In the genomic region with DNA sequence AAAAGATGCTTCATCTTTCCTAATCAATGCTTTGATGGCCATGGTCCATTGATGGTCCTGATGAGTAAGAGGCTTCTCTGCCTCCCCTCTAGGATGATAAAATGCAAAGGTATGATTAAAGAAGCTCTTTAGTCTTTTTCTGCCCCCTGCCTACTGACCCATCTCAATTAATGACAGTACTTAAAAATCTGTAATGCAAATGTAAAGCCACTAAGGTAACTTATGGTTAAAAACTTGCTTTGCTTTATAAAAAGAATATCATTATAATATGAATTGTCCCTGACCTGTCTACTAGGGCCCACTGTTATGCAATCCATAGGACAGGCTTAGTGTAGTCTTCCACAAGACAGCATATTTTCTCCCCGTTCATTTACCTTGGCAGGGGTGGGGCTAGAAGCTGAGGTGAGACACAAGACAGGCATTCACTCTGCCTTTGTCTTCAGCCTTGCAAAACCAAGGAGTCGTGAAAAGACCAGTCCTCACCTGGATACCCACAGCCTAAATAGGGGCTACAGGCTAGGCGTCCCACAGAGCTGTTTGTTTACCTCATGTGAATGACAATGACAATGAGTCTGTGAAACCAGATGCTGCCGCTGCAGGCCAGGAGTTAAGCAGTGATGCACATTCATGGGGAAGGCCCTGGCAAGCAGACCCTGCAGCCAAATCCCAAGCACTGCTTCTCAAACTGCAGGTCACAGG, we compare ENCODE assay signal across 22 cellular contexts.
DNase-seq lines count a peak whose midpoint lies in the region; ATAC-seq and TF ChIP-seq lines count a peak whose summit lies in the region.
"Had no signal": no experiment of that assay in that cellular context is flagged by ENCODE, and none has a peak within 500 bp of the region (broad histone marks: within the 10 kb centered on the region; RNA-seq: fewer than 3 reads in every experiment).

No MANE protein-coding gene starts in this region.

- H3K27me3 ChIP-seq in H9 (ENCODE audit: insufficient read depth, low read length) (no peaks in the 10 kb centered on the region), iPS-18a (ENCODE audit: control insufficient read depth, insufficient read depth, low read length) (no peaks in the 10 kb centered on the region), right cardiac atrium (ENCODE audit: control insufficient read depth, insufficient read depth) (no peaks in the 10 kb centered on the region), hepatocyte (no peaks in the 10 kb centered on the region)
- H3K27me3 ChIP-seq: MG63, stomach, upper lobe of right lung had no signal

- CTCF ChIA-PET in RWPE1 (lab: Yijun Ruan, JAX): interaction anchor here (0.7 kb wide), 1 partner anchor 291 kb away, joined by 3 read pairs; no protein-coding TSS in a partner anchor

- H3K4me2 ChIP-seq in H9 (ENCODE audit: insufficient read depth, insufficient read length, low read length): peak overlapping the region; percentile 0
- H3K4me2 ChIP-seq in hepatocyte: no peak overlapping the region

- H4K91ac ChIP-seq in H9 (ENCODE audit: insufficient read length, low read depth, low read length): no peak overlapping the region

- H2BK15ac ChIP-seq in H9 (ENCODE audit: low read depth, low read length): no peak overlapping the region

- no peaks in the 10 kb centered on the region for H3K36me3 ChIP-seq in iPS-18a (ENCODE audit: control insufficient read depth, low read depth, low read length)
- no peaks in the 10 kb centered on the region for H3K36me3 ChIP-seq in hepatocyte (replicated peaks; ENCODE audit: insufficient read depth, low read depth)
- H3K36me3 ChIP-seq: stomach, upper lobe of right lung had no signal

- DNase-seq in H9 (peak; percentile 99), NCI-H1417 treated with DMSO at 0.1 percent for 48 hours (lab: John Stamatoyannopoulos, UW) (peak; percentile 16), RWPE1 (ENCODE audit: low spot score) (peak; percentile 44), right cardiac atrium (no peak), hepatocyte (ENCODE audit: low spot score) (no peak), midbrain (lab: John Stamatoyannopoulos, UW) (no peak)
- DNase-seq: activated CD4-positive, alpha-beta T cell treated with anti-CD3 and anti-CD28 coated beads, Interleukin-2, amount 10 ng/mL, durations not matched to agents 7 days and 5 days; CD4-positive, alpha-beta T cell; DMS79 treated with DMSO at 0.1 percent for 48 hours; head of caudate nucleus; MG63; NCI-H1694; NCI-H524; OCI-M1; stomach; T-cell; upper lobe of right lung had no signal

- H3K56ac ChIP-seq in H9 (ENCODE audit: insufficient read length, low read depth, low read length): no peak overlapping the region

- intact Hi-C loops in right cardiac atrium (cut with DNase I): no loop called here

- no CpG with 5 or more reads among the region's 4 CpGs for WGBS in H9 (ENCODE audit: extremely low coverage, insufficient read length, low lambda C conversion rate)
- WGBS in right cardiac atrium: 77% methylated on average over 4 of the region's 4 CpGs
- 45% methylated on average over 4 of the region's 4 CpGs for WGBS in hepatocyte (ENCODE audit: low lambda C conversion rate, missing lambda C conversion rate)

- no peak overlapping the region for H4K8ac ChIP-seq in H9 (replicated peaks; ENCODE audit: insufficient read length, low read depth, low read length)

- no peak overlapping the region for H3K18ac ChIP-seq in H9 (ENCODE audit: insufficient read length, low read depth, low read length)

- H2AK5ac ChIP-seq in H9 (ENCODE audit: insufficient read length, low read length): no peak overlapping the region

- H3K14ac ChIP-seq in H9 (ENCODE audit: insufficient read depth, low read length): no peak overlapping the region

- H2BK5ac ChIP-seq in H9 (ENCODE audit: insufficient read length, low read length): no peak overlapping the region

- H3K4me3 ChIP-seq in iPS-18a (ENCODE audit: low read length) (no peak overlapping the region), right cardiac atrium (ENCODE audit: low read length) (no peak overlapping the region), hepatocyte (no peak overlapping the region)
- H3K4me3 ChIP-seq: lung, MG63, stomach, upper lobe of right lung had no signal

- no peak overlapping the region for H3K4ac ChIP-seq in H9 (ENCODE audit: low read depth, low read length)

- ATAC-seq in HG03520 (IDR thresholded peaks at IDR 0.05; ENCODE audit: unreplicated experiment) (no peak), right cardiac atrium (no peak)
- ATAC-seq: activated T-helper 17 cell treated with anti-CD3 and anti-CD28 coated beads, Interleukin-2, amount 50 U/mL, for 72 hours; T-cell; upper lobe of right lung had no signal

- H4K20me1 ChIP-seq in H9 (ENCODE audit: control insufficient read depth, insufficient read depth, insufficient read length) (no peaks in the 10 kb centered on the region), hepatocyte (ENCODE audit: insufficient read depth, poor library complexity, severe bottlenecking) (no peaks in the 10 kb centered on the region)

- no peaks in the 10 kb centered on the region for H3K9me3 Mint-ChIP-seq in H9
- H3K9me3 Mint-ChIP-seq: activated CD4-positive, alpha-beta T cell treated with anti-CD3 and anti-CD28 coated beads, Interleukin-2, amount 10 ng/mL, durations not matched to agents 7 days and 5 days; activated T-helper 17 cell treated with anti-CD3 and anti-CD28 coated beads, Interleukin-2, amount 50 U/mL, for 72 hours had no signal

- no peak overlapping the region for H2BK12ac ChIP-seq in H9 (ENCODE audit: insufficient read length, low read depth, low read length)

- H3K4me1 Mint-ChIP-seq in H9: peaks cover 56% of the 10 kb centered on the region in 2 experiments
- H3K4me1 Mint-ChIP-seq: activated CD4-positive, alpha-beta T cell treated with anti-CD3 and anti-CD28 coated beads, Interleukin-2, amount 10 ng/mL, durations not matched to agents 7 days and 5 days; activated T-helper 17 cell treated with anti-CD3 and anti-CD28 coated beads, Interleukin-2, amount 50 U/mL, for 72 hours; IgD-negative memory B cell; T-cell had no signal

- no peak overlapping the region for H4K5ac ChIP-seq in H9 (ENCODE audit: insufficient read length, low read depth, low read length)

- peak overlapping the region; percentile 97 to 99 (median 99) for H3K27ac Mint-ChIP-seq in H9
- H3K27ac Mint-ChIP-seq: activated CD4-positive, alpha-beta T cell treated with anti-CD3 and anti-CD28 coated beads, Interleukin-2, amount 10 ng/mL, durations not matched to agents 7 days and 5 days; activated T-helper 17 cell treated with anti-CD3 and anti-CD28 coated beads, Interleukin-2, amount 50 U/mL, for 72 hours; CD4-positive, alpha-beta T cell; IgD-negative memory B cell; T-cell had no signal

- H2AFZ ChIP-seq in H9 (ENCODE audit: low read length) (no peak overlapping the region), hepatocyte (no peak overlapping the region)

- peaks cover 11% of the 10 kb centered on the region; the same call in 1 of the 2 replicates for H3K4me1 ChIP-seq in H9 (ENCODE audit: insufficient read depth, low read length)
- peaks cover 48% of the 10 kb centered on the region for H3K4me1 ChIP-seq in iPS-18a (ENCODE audit: control insufficient read depth, low read depth, low read length)
- H3K4me1 ChIP-seq in right cardiac atrium (ENCODE audit: control insufficient read depth, insufficient read depth, low read length): no peaks in the 10 kb centered on the region
- peaks cover 15% of the 10 kb centered on the region for H3K4me1 ChIP-seq in hepatocyte (ENCODE audit: insufficient read depth)

- H3K79me2 ChIP-seq in H9 (ENCODE audit: insufficient read depth, low read length): no peaks in the 10 kb centered on the region
- H3K79me2 ChIP-seq in hepatocyte: peaks cover 12% of the 10 kb centered on the region

- TF ChIP-seq CTCF in H9 (conservative IDR thresholded peaks at IDR 0.05): no peak
- no peak for TF ChIP-seq CTCF in RWPE1 (conservative IDR thresholded peaks at IDR 0.05; ENCODE audit: low read depth)
- no peak for TF ChIP-seq CTCF in hepatocyte (IDR thresholded peaks at IDR 0.05; ENCODE audit: poor library complexity)

- no peaks in the 10 kb centered on the region for H3K23me2 ChIP-seq in H9 (ENCODE audit: insufficient read length, low read depth, low read length, poor library complexity, severe bottlenecking)

- H2BK120ac ChIP-seq in H9 (ENCODE audit: low read depth, low read length, poor library complexity, severe bottlenecking): no peak overlapping the region

- no peak overlapping the region for H3K4me3 Mint-ChIP-seq in H9
- H3K4me3 Mint-ChIP-seq: activated CD4-positive, alpha-beta T cell treated with anti-CD3 and anti-CD28 coated beads, Interleukin-2, amount 10 ng/mL, durations not matched to agents 7 days and 5 days; activated T-helper 17 cell treated with anti-CD3 and anti-CD28 coated beads, Interleukin-2, amount 50 U/mL, for 72 hours; CD4-positive, alpha-beta T cell; IgD-negative memory B cell; T-cell had no signal

- no peak overlapping the region for H3K23ac ChIP-seq in H9 (ENCODE audit: insufficient read length, low read depth, low read length)

- no peaks in the 10 kb centered on the region; the same call in 1 of the 2 replicates for H3K27me3 Mint-ChIP-seq in H9 (ENCODE audit: low read depth)
- H3K27me3 Mint-ChIP-seq: activated CD4-positive, alpha-beta T cell treated with anti-CD3 and anti-CD28 coated beads, Interleukin-2, amount 10 ng/mL, durations not matched to agents 7 days and 5 days; activated T-helper 17 cell treated with anti-CD3 and anti-CD28 coated beads, Interleukin-2, amount 50 U/mL, for 72 hours; CD4-positive, alpha-beta T cell; IgD-negative memory B cell; T-cell had no signal

- H3K9ac ChIP-seq in H9 (ENCODE audit: extremely low read depth, insufficient read length, low read length) (no peak overlapping the region), iPS-18a (ENCODE audit: low read length) (no peak overlapping the region)

- H2BK20ac ChIP-seq in H9 (ENCODE audit: low read depth, low read length, poor library complexity, severe bottlenecking): no peak overlapping the region

- no peak overlapping the region for H3T11ph ChIP-seq in H9 (ENCODE audit: low read length)

- H3K9me3 ChIP-seq in H9 (ENCODE audit: control insufficient read depth, low read depth, low read length): no peaks in the 10 kb centered on the region
- no peaks in the 10 kb centered on the region for H3K9me3 ChIP-seq in iPS-18a (ENCODE audit: control insufficient read depth, low read depth, low read length)
- no peaks in the 10 kb centered on the region for H3K9me3 ChIP-seq in right cardiac atrium (ENCODE audit: control insufficient read depth, low read length)
- no peaks in the 10 kb centered on the region for H3K9me3 ChIP-seq in hepatocyte (ENCODE audit: low read depth)
- H3K9me3 ChIP-seq: MG63, stomach, upper lobe of right lung had no signal

- peaks cover 0 to 12% (median 4%) of the 10 kb centered on the region in 3 experiments; a peak in 6 of 7 replicates for H3K36me3 Mint-ChIP-seq in H9 (ENCODE audit: insufficient read depth in 1 of 3, low read depth in 3 of 3)
- H3K36me3 Mint-ChIP-seq: IgD-negative memory B cell, T-cell had no signal

- H3K27ac ChIP-seq in H9 (ENCODE audit: insufficient read length, low read depth, low read length): peak overlapping the region; percentile 90
- no peak overlapping the region for H3K27ac ChIP-seq in RWPE1
- peak overlapping the region; percentile 20 for H3K27ac ChIP-seq in iPS-18a (ENCODE audit: low read length)
- H3K27ac ChIP-seq in right cardiac atrium (ENCODE audit: low read length): no peak overlapping the region
- no peak overlapping the region for H3K27ac ChIP-seq in hepatocyte
- H3K27ac ChIP-seq: stomach, upper lobe of right lung had no signal

- no peaks in the 10 kb centered on the region for H3K9me2 ChIP-seq in hepatocyte (replicated peaks; ENCODE audit: insufficient read depth)

- POLR2A ChIA-PET in RWPE1 (lab: Yijun Ruan, JAX; ENCODE audit: low non-redundant PET): no interaction called here

- H3K79me1 ChIP-seq in H9 (ENCODE audit: insufficient read depth, low read depth, low read length, poor library complexity, severe bottlenecking): no peaks in the 10 kb centered on the region

Comparison
In these comparisons a context has a peak if more than half of its experiments do, and no peak if none do; other contexts are left out.
1. DNase-seq: peak in H9 (single experiment), NCI-H1417 treated with DMSO at 0.1 percent for 48 hours (single experiment) and RWPE1 (single experiment); none in right cardiac atrium (0 of 3), hepatocyte (single experiment) and midbrain (single experiment).
2. H3K27ac ChIP-seq: peak in H9 (single experiment) and iPS-18a (single experiment); none in RWPE1 (single experiment), right cardiac atrium (single experiment) and hepatocyte (single experiment).